ENCODE assay signal across 6 cellular contexts in the genomic region with DNA sequence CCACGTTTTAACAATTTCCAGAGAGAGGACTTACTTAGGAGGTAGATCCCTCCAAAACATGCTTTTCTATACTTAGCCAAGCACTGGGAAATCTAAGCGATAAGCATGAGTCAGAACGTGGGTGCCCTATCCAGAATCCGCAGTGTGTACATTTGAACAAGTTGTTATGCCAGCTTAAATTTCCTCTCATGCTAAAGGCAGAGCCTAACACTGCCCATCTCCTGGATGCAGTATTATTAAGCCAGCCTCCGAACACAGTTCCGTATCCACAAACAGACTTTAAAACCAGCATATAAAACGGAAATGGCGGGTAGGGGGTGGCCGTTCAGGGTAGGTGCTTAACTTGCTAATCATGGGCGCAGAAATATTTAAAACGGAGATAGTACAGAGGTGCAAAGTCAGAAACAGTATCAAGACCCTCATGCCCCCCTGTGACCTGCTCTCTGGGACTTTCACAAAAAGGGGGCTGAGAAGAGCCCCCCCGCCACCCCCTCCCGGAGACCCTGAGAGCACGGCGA.
DNase-seq lines count a peak whose midpoint lies in the region; ATAC-seq and TF ChIP-seq lines count a peak whose summit lies in the region.

No MANE protein-coding gene starts in this region.

- H3K4me1 ChIP-seq in parathyroid adenoma, result no peaks in the 10 kb centered on the region

- no peaks in the 10 kb centered on the region for H3K79me2 ChIP-seq in parathyroid adenoma

- peak; percentile 39 for DNase-seq in GM10266 (ENCODE audit: extremely low spot score)
- DNase-seq in NCI-H69 (lab: John Stamatoyannopoulos, UW), result peak; percentile 77
- peak; percentile 66 for DNase-seq in epithelial cell of esophagus (ENCODE audit: low read depth)

- no peaks in the 10 kb centered on the region for H3K36me3 ChIP-seq in parathyroid adenoma (ENCODE audit: control insufficient read depth, insufficient read depth, low read length)

- no peak overlapping the region for H3K9ac ChIP-seq in parathyroid adenoma

- TF ChIP-seq CTCF in GM10266 (IDR thresholded peaks at IDR 0.05; ENCODE audit: control insufficient read depth, insufficient read depth, low read depth, missing control alignments), result no peak
- no peak for TF ChIP-seq CTCF in epithelial cell of esophagus (IDR thresholded peaks at IDR 0.05; ENCODE audit: insufficient read depth, low read depth, low read length, missing control alignments)
- TF ChIP-seq CTCF in parathyroid adenoma (IDR thresholded peaks at IDR 0.05), result no peak

- H2AFZ ChIP-seq in parathyroid adenoma, result peak overlapping the region; percentile 98

- peak overlapping the region; percentile 77 for H3K27ac ChIP-seq in parathyroid adenoma

- no peaks in the 10 kb centered on the region for H3K9me3 ChIP-seq in parathyroid adenoma (ENCODE audit: control insufficient read depth, low read length)

- peak overlapping the region; percentile 46 for H3K4me3 ChIP-seq in epithelial cell of esophagus (ENCODE audit: low read length)
- H3K4me3 ChIP-seq in parathyroid adenoma (ENCODE audit: low read depth, low read length), result peak overlapping the region; percentile 41

- no peaks in the 10 kb centered on the region for H3K27me3 ChIP-seq in parathyroid adenoma (ENCODE audit: control insufficient read depth, insufficient read depth, low read length)

- peak overlapping the region; percentile 72 for H3K4me2 ChIP-seq in parathyroid adenoma (ENCODE audit: low read length)

- no peak for ATAC-seq in GM19023 (IDR thresholded peaks at IDR 0.05; ENCODE audit: unreplicated experiment)
- no peak for ATAC-seq in HG02973 (IDR thresholded peaks at IDR 0.05; ENCODE audit: unreplicated experiment)
